In genomic region chr19:12550951-12551832, GRCh38 we compare ENCODE assay signal across 8 cellular contexts. TPM values are rescaled to one million over a fixed set of nuclear protein-coding genes. Genes with fewer than 3 reads are reported as not detected.
DNase-seq lines count a peak whose midpoint lies in the region; FAIRE-seq and TF ChIP-seq lines count a peak whose summit lies in the region.

ZNF564 (minus strand) TSS chr19:12551482; CDS start chr19:12551332, 150 bp downstream.

- peak within 1 kb of the TSS; percentile 95 for H4K5ac ChIP-seq in H1 (ENCODE audit: insufficient read length, low read depth, low read length)

- H3K36me3 ChIP-seq in H1 (ENCODE audit: control insufficient read depth in 2 of 4, insufficient read depth in 4 of 4, low read length in 3 of 4): no peaks in the 10 kb centered on the region
- peaks cover 24 to 26% of the 10 kb centered on the region in 2 experiments for H3K36me3 ChIP-seq in mesenchymal stem cell (ENCODE audit: control insufficient read depth in 1 of 2, insufficient read depth in 2 of 2, low read depth in 1 of 2, low read length in 2 of 2)

- DNase-seq in CMK (ENCODE audit: low read depth): peak; percentile 99
- DNase-seq in GM20000 (ENCODE audit: low spot score): peak; percentile 99
- peak; percentile 92 for DNase-seq in HT-29 (ENCODE audit: low spot score)
- peak; percentile 97 to 99 for DNase-seq in NOMO-1 (lab: John Stamatoyannopoulos, UW; ENCODE audit: unreplicated experiment in 2 of 2)
- peak; percentile 86 to 91 for DNase-seq in activated CD8-positive, alpha-beta memory T cell treated with anti-CD3 and anti-CD28 coated beads for 4 hours (ENCODE audit: low read depth in 2 of 2)
- DNase-seq in H1 (ENCODE audit: low read depth in 1 of 2, low spot score in 2 of 2): peak; percentile 90 to 97
- DNase-seq in mesenchymal stem cell: peak; percentile 99
- peak; percentile 82 for DNase-seq in stimulated activated CD8-positive, alpha-beta memory T cell treated with anti-CD3 and anti-CD28 coated beads, Interleukin-12 subunit alpha, Interleukin-12 subunit beta, amount 100 ng/mL, for 4 hours (ENCODE audit: low read depth)

- TF ChIP-seq EP300 in H1 (IDR thresholded peaks at IDR 0.05; ENCODE audit: borderline replicate concordance in 1 of 2, low read depth in 2 of 2, low read length in 2 of 2): no peak

- H3K4me1 ChIP-seq in H1 (replicated peaks in 1 of 4; ENCODE audit: control insufficient read depth in 3 of 4, insufficient read depth in 4 of 4, low read length in 3 of 4) (peaks cover 0 to 2% (median 0%) of the 10 kb centered on the region in 4 experiments; a peak in 3 of 7 replicates), mesenchymal stem cell (ENCODE audit: control insufficient read depth, insufficient read depth, low read depth, low read length) (peaks cover 2% of the 10 kb centered on the region)

- H2AFZ ChIP-seq in H1 (ENCODE audit: low read length): peak within 1 kb of the TSS; percentile 98
- H2AFZ ChIP-seq in mesenchymal stem cell (ENCODE audit: low read depth, low read length): peak within 1 kb of the TSS; percentile 89

- peak within 1 kb of the TSS; percentile 95 for H3K27ac ChIP-seq in H1 (ENCODE audit: low read depth, low read length)
- peak within 1 kb of the TSS; percentile 97 for H3K27ac ChIP-seq in mesenchymal stem cell (ENCODE audit: low read length, poor library complexity, severe bottlenecking)

- H3K4ac ChIP-seq in H1 (replicated peaks; ENCODE audit: insufficient read length, low read depth, low read length) (no peak within 1 kb of the TSS), mesenchymal stem cell (ENCODE audit: low read depth in 1 of 2, low read length in 2 of 2) (peak within 1 kb of the TSS; percentile 63 to 81)

- H3K18ac ChIP-seq in H1 (ENCODE audit: extremely low read depth, low read length) (peak within 1 kb of the TSS; percentile 93; the same call in 1 of the 2 replicates), mesenchymal stem cell (ENCODE audit: low read depth in 1 of 2, low read length in 2 of 2) (peak within 1 kb of the TSS; percentile 81 to 92)

- WGBS in H1 (ENCODE audit: extremely low coverage in 1 of 2, insufficient coverage in 1 of 2, insufficient read length in 1 of 2, insufficient replicate concordance in 2 of 2, low coverage in 1 of 2, low lambda C conversion rate in 2 of 2, missing lambda C conversion rate in 1 of 2), 2 experiments: 1% methylated on average over 40 of the region's 55 CpGs; no CpG with 5 or more reads in 1 of the 2 experiments
- WGBS in mesenchymal stem cell: under 1% methylated on average over 55 of the region's 55 CpGs

- no peak within 1 kb of the TSS for H2AK5ac ChIP-seq in H1 (ENCODE audit: low read depth, low read length)
- H2AK5ac ChIP-seq in mesenchymal stem cell (ENCODE audit: low read length, severe bottlenecking): no peak within 1 kb of the TSS

- H3K4me2 ChIP-seq in H1 (ENCODE audit: insufficient read depth in 1 of 2, low read depth in 2 of 2, low read length in 2 of 2) (peak within 1 kb of the TSS; percentile 71 to 90), mesenchymal stem cell (ENCODE audit: low read length, poor library complexity, severe bottlenecking) (peak within 1 kb of the TSS; percentile 81)

- H2BK120ac ChIP-seq in H1 (replicated peaks; ENCODE audit: low read depth, low read length): no peak within 1 kb of the TSS
- H2BK120ac ChIP-seq in mesenchymal stem cell (ENCODE audit: low read depth, low read length): peak within 1 kb of the TSS; percentile 97

- H2BK12ac ChIP-seq in H1 (ENCODE audit: low read depth, low read length) (no peak within 1 kb of the TSS), mesenchymal stem cell (ENCODE audit: low read length in 2 of 2) (peak within 1 kb of the TSS in 1 of 2 experiments; percentile 77)

- peak within 1 kb of the TSS; percentile 92; the same call in 1 of the 2 replicates for H2BK15ac ChIP-seq in H1 (ENCODE audit: low read length)
- H2BK15ac ChIP-seq in mesenchymal stem cell (ENCODE audit: low read depth, poor library complexity, severe bottlenecking): peak within 1 kb of the TSS; percentile 99

- no peak within 1 kb of the TSS for H2BK20ac ChIP-seq in H1 (ENCODE audit: low read length)

- no peak for TF ChIP-seq RAD21 in H1 (IDR thresholded peaks at IDR 0.05 in 1 of 2, conservative IDR thresholded peaks at IDR 0.05 in 1 of 2; ENCODE audit: low read depth in 2 of 2, low read length in 2 of 2)

- CTCF ChIA-PET in H1 (lab: Charles Lee; ENCODE audit: partially characterized antibody): interaction anchor here (0.6 to 2.2 kb wide), 5 partner anchors 12 to 586 kb away, joined by 3 to 5 read pairs (median 4); partner anchors contain the start of gene ZNF763

- no peak for TF ChIP-seq CTCF in GM20000 (IDR thresholded peaks at IDR 0.05; ENCODE audit: extremely low read depth, missing control alignments)
- no peak for TF ChIP-seq CTCF in H1 (IDR thresholded peaks at IDR 0.05; ENCODE audit: control extremely low read depth in 1 of 3, insufficient read depth in 1 of 3, low read depth in 1 of 3, low read length in 3 of 3)

- H3K9ac ChIP-seq in H1 (replicated peaks in 1 of 4; ENCODE audit: extremely low read depth in 1 of 4, low read depth in 3 of 4, low read length in 3 of 4): peak within 1 kb of the TSS; percentile 85 to 93 (median 88)
- peak within 1 kb of the TSS; percentile 95 for H3K9ac ChIP-seq in mesenchymal stem cell (ENCODE audit: low read length)

- H4K20me1 ChIP-seq in H1 (replicated peaks in 1 of 2; ENCODE audit: control insufficient read depth in 1 of 2, insufficient read depth in 2 of 2, low read length in 2 of 2): peaks cover 0 to 4% of the 10 kb centered on the region in 2 experiments

- H4K91ac ChIP-seq in H1 (replicated peaks; ENCODE audit: insufficient read length, low read length) (peak within 1 kb of the TSS; percentile 72), mesenchymal stem cell (ENCODE audit: low read length) (peak within 1 kb of the TSS; percentile 97)

- no peak within 1 kb of the TSS for H3K23ac ChIP-seq in H1 (ENCODE audit: insufficient read length)
- H3K23ac ChIP-seq in mesenchymal stem cell (ENCODE audit: low read length in 2 of 2): peak within 1 kb of the TSS in 1 of 2 experiments; percentile 24

- peak within 1 kb of the TSS; percentile 52 for H3K56ac ChIP-seq in H1 (replicated peaks; ENCODE audit: insufficient read length, low read depth, low read length)

- peak; percentile 69 to 89 for TF ChIP-seq POLR2A in H1 (IDR thresholded peaks at IDR 0.05; ENCODE audit: control extremely low read depth in 1 of 2, low read depth in 2 of 2, low read length in 2 of 2)

- peaks cover 7% of the 10 kb centered on the region; the same call in 1 of the 2 replicates for H3K79me1 ChIP-seq in H1 (ENCODE audit: low read depth, low read length)
- H3K79me1 ChIP-seq in mesenchymal stem cell (replicated peaks; ENCODE audit: low read length, poor library complexity, severe bottlenecking): peaks cover 16% of the 10 kb centered on the region

- H3K9me3 ChIP-seq in H1 (ENCODE audit: insufficient read depth in 2 of 2, low read depth in 1 of 2, low read length in 1 of 2): no peaks in the 10 kb centered on the region
- peaks cover 7% of the 10 kb centered on the region for H3K9me3 ChIP-seq in mesenchymal stem cell (ENCODE audit: control insufficient read depth, low read length)

- H4K8ac ChIP-seq in H1 (ENCODE audit: extremely low read depth, insufficient read depth, low read length) (peak within 1 kb of the TSS; percentile 98), mesenchymal stem cell (ENCODE audit: low read length) (peak within 1 kb of the TSS; percentile 100)

- H3K4me3 ChIP-seq in H1 (ENCODE audit: extremely low read depth in 1 of 4, insufficient read depth in 2 of 4, low read depth in 3 of 4, low read length in 4 of 4) (peak within 1 kb of the TSS; percentile 85 to 88 (median 86)), mesenchymal stem cell (ENCODE audit: insufficient read depth in 1 of 2, low read depth in 1 of 2, low read length in 2 of 2) (peak within 1 kb of the TSS; percentile 86 to 94)

- H2BK5ac ChIP-seq in H1 (ENCODE audit: low read depth, low read length) (peak within 1 kb of the TSS; percentile 97), mesenchymal stem cell (ENCODE audit: low read depth, low read length, poor library complexity, severe bottlenecking) (peak within 1 kb of the TSS; percentile 97)

- H3K27me3 ChIP-seq in H1 (replicated peaks in 1 of 4; ENCODE audit: control insufficient read depth in 3 of 4, extremely low read depth in 1 of 4, insufficient read depth in 3 of 4, low read length in 3 of 4) (no peaks in the 10 kb centered on the region; a peak in 1 of 7 replicates), mesenchymal stem cell (ENCODE audit: control insufficient read depth in 1 of 2, insufficient read depth in 1 of 2, low read length in 2 of 2) (no peaks in the 10 kb centered on the region)

- H3K23me2 ChIP-seq in H1 (ENCODE audit: low read depth, low read length): no peaks in the 10 kb centered on the region; the same call in 1 of the 2 replicates

- FAIRE-seq in H1 (lab: Jason Lieb, UNC): peak; percentile 91

- peaks cover 0 to 34% of the 10 kb centered on the region in 2 experiments; a peak in 2 of 4 replicates for H3K79me2 ChIP-seq in H1 (ENCODE audit: control insufficient read depth in 1 of 2, insufficient read depth in 2 of 2, low read length in 2 of 2)

- POLR2A ChIA-PET in H1 (lab: Charles Lee; ENCODE audit: partially characterized antibody): interaction anchor here (0.6 to 2.5 kb wide), 11 partner anchors 9 to 395 kb away, joined by 3 to 11 read pairs (median 3); partner anchors contain the start of genes ZNF443, ZNF490, ZNF625 and ZNF791

- H3K14ac ChIP-seq in H1 (ENCODE audit: insufficient read length) (no peak within 1 kb of the TSS), mesenchymal stem cell (ENCODE audit: low read length in 2 of 2) (peak within 1 kb of the TSS; percentile 85 to 97)

TF ChIP-seq in H1, 55 proteins besides CTCF, POLR2A, EP300 and RAD21 (continues in another document):
- TF ChIP-seq CHD1 (IDR thresholded peaks at IDR 0.05; ENCODE audit: low read depth, low read length) (no peak), MAFK (IDR thresholded peaks at IDR 0.05; ENCODE audit: low read depth, low read length) (no peak), RNF2 (IDR thresholded peaks at IDR 0.05; ENCODE audit: borderline replicate concordance, low read depth, low read length, missing control alignments, poor library complexity, severe bottlenecking) (no peak), GABPA (IDR thresholded peaks at IDR 0.05; ENCODE audit: borderline replicate concordance, insufficient read depth, low read length) (peak; percentile 87; the same call in 1 of the 2 replicates)

RNA-seq across cellular contexts. Expression of gene ZNF564, which starts in this region (rescaled TPM):
- 1.5 and 3.0 TPM in 2 replicates for total RNA-seq in HT-29 (2014; rRNA removed; shearing (Covaris generic))
- total RNA-seq in H1 (2021; fragmentation: NEBNext Ultra II Directional; extraction: Animal tissue kit (Norgen Biotek cat#: 25700)): 7.8 and 10.4 TPM in 2 replicates
- 0.89 and 0.91 TPM in 2 replicates for polyA plus RNA-seq in H1 (2011; rRNA removed)
- 1.8 TPM for polyA plus RNA-seq in H1 (2011; cell fraction: cytosol; rRNA removed)
- 2.8 TPM for polyA plus RNA-seq in H1 (2011; cell fraction: nucleus; rRNA removed)
- polyA plus RNA-seq in H1 (2012, experiment 1 of 2): 2.1 to 3.1 TPM (median 2.2 TPM) in 4 replicates
- polyA plus RNA-seq in H1 (2012, experiment 2 of 2): 0.37 TPM
- 2.8 TPM for polyA plus RNA-seq in H1 (2013, experiment 1 of 2)
- polyA plus RNA-seq in H1 (2013, experiment 2 of 2): 2.5 TPM
- polyA minus RNA-seq in H1 (2011; rRNA and poly(A)+ RNA removed): 5.0 and 10.0 TPM in 2 replicates
- 5.6 TPM for polyA minus RNA-seq in H1 (2011; cell fraction: cytosol; rRNA and poly(A)+ RNA removed)
- 21.2 TPM for polyA minus RNA-seq in H1 (2011; cell fraction: nucleus; rRNA and poly(A)+ RNA removed)
- 2.1 TPM for polyA plus RNA-seq in mesenchymal stem cell (2013, experiment 1 of 2)
- 2.3 TPM for polyA plus RNA-seq in mesenchymal stem cell (2013, experiment 2 of 2)

Comparison
In these comparisons a context has a peak if more than half of its experiments do, and no peak if none do; other contexts are left out.
1. Peak in every context shown above with its lines: DNase-seq, H3K4me3 ChIP-seq and H3K27ac ChIP-seq.